8 cellular contexts compared by ENCODE assay signal in the genomic region with DNA sequence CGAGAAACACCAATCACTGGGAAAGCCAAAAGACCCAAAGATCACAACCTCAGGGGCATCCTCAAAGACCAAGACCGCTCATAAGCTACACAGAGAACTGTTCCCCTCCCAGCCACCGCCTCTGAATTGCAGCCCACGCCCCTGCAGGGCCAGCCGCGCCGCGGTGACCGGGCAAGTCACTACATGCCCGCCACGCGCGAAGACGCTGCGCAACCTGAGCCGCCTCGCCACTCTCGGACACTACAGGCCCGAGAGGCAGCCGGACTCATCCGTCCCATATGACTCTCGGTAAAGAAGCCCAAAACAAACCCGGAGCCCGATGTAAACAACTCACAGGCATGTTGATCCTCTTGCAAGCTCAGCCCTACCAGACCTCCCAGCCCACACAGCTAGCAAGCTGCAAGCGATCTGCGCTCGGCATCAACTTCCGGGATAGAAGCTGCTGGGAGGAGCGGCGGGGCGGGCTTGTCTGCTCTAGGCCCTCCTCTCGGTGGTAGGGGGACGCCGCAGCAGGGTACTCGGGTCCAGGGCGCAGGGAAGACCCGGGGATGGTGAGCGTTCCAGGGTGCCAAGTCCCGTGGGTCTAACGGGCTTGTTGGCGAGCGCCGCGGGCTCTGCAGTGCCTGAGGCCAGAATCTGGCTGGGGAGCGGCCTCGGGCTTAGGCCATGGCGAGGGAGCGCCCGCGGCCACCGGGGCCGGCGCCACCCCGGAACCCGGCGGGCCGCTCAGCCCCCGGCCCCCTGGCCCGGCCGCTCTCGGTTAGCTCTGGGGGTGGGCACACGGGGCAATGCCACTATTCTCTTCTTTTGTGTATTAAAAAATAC. TPM values are rescaled to one million over a fixed set of nuclear protein-coding genes. Genes with fewer than 3 reads are reported as not detected.
DNase-seq lines count a peak whose midpoint lies in the region; ATAC-seq and TF ChIP-seq lines count a peak whose summit lies in the region.

A gene (minus strand): TSS at position 412 of the 825 bp plus-strand sequence. CDS start 72 bp downstream, at position 340.

- ATAC-seq in GM18505 (IDR thresholded peaks at IDR 0.05; ENCODE audit: unreplicated experiment) = peak; percentile 87
- ATAC-seq in HG02970 (IDR thresholded peaks at IDR 0.05; ENCODE audit: low FRiP score, unreplicated experiment) = peak; percentile 90
- ATAC-seq in right cardiac atrium = peak; percentile 98

- TF ChIP-seq POLR2A in GM18505 (IDR thresholded peaks at IDR 0.05; ENCODE audit: borderline replicate concordance, extremely low read depth, insufficient read depth, insufficient read length) (peak; percentile 96), uterus (IDR thresholded peaks at IDR 0.05) (peak; percentile 73 to 79)

- H3K27me3 ChIP-seq in right cardiac atrium (ENCODE audit: control insufficient read depth, insufficient read depth) (no peaks in the 10 kb centered on the region), uterus (no peaks in the 10 kb centered on the region)

- H3K36me3 ChIP-seq in uterus = no peaks in the 10 kb centered on the region

- H3K27ac ChIP-seq in right cardiac atrium (ENCODE audit: low read length) (peak within 1 kb of the TSS; percentile 61), uterus (peak within 1 kb of the TSS; percentile 94 to 99)

- H3K4me3 ChIP-seq in right cardiac atrium (ENCODE audit: low read length) (peak within 1 kb of the TSS; percentile 45), uterus (peak within 1 kb of the TSS; percentile 88)

- intact Hi-C loops in T-helper 2 cell treated with Interferon-gamma antibody and Interleukin-4, amounts not matched to agents 100 ng/mL and 5 ng/mL, for 36 hours (cut with micrococcal nuclease) = loop anchor here (1.0 to 5.0 kb wide), 5 partner anchors 32 to 246 kb away; a partner anchor contains a TSS
- intact Hi-C loops in right cardiac atrium (cut with DNase I) (loop anchor here in 3 of 4 donors (5.0 to 10.0 kb wide), 3 partner anchors 88 to 130 kb away; a partner anchor contains a TSS), uterus (cut with DNase I; ENCODE audit: low total_unique reads) (no loop called here)

- H3K9me3 ChIP-seq in right cardiac atrium (ENCODE audit: control insufficient read depth, low read length) = no peaks in the 10 kb centered on the region
- H3K9me3 ChIP-seq in uterus = no peaks in the 10 kb centered on the region

- under 1% methylated on average over 62 of the region's 62 CpGs for WGBS in right cardiac atrium

- H3K4me1 ChIP-seq in right cardiac atrium (ENCODE audit: control insufficient read depth, insufficient read depth, low read length) = no peaks in the 10 kb centered on the region
- no peaks in the 10 kb centered on the region for H3K4me1 ChIP-seq in uterus

- DNase-seq in NCI-H1930 (lab: John Stamatoyannopoulos, UW) (peak; percentile 64 to 66), anterior cingulate cortex (lab: John Stamatoyannopoulos, UW) (peak; percentile 47 to 93 (median 86)), right cardiac atrium (peak; percentile 91 to 97 (median 96)), putamen (ENCODE audit: low spot score) (peak; percentile 92), uterus (peak; percentile 88 to 91)

- TF ChIP-seq CTCF in uterus (IDR thresholded peaks at IDR 0.05) = peak in 1 of 4 experiments; percentile 5

RNA-seq across cellular contexts. Expression of the gene that starts here (rescaled TPM):
- total RNA-seq in T-helper 2 cell treated with Interferon-gamma antibody and Interleukin-4, amounts not matched to agents 100 ng/mL and 5 ng/mL, for 36 hours = 206 and 215 TPM in 2 replicates
- total RNA-seq in right cardiac atrium (100 to 1,000 TPM; 142 to 188 (median 159) TPM), uterus (100 to 1,000 TPM in 1 of 4 donors, 10 to 100 TPM in 3; 33.5 to 207 (median 54.5) TPM)
- 183 TPM for polyA plus RNA-seq in right cardiac atrium

Comparison
In these comparisons a context has a peak if more than half of its experiments do, and no peak if none do; other contexts are left out.
1. Peak in every context shown above with its lines: DNase-seq, ATAC-seq, H3K4me3 ChIP-seq and H3K27ac ChIP-seq.